ENCODE assay signal across 25 cellular contexts in the genomic region with DNA sequence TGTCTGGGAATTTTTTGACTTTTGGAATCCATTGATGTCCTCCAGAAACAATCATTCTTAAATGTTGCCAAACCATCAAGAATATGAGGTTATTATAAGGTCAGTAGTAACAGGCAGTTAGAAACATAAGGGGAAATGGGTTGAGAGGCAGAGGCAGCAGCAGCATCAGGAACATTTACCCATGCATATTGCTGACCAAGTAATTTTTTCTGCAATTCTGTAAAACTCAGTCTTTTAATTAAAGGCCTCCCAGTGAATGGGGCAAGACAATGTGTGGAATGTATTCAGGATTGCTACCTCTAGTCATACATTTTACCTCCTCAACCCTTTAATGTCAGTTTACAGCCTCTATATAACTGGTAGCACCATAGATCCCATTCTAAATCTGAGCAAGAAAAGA.
"Had no signal": no experiment of that assay in that cellular context is flagged by ENCODE, and none has a peak within 500 bp of the region (broad histone marks: within the 10 kb centered on the region; RNA-seq: fewer than 3 reads in every experiment).

No MANE protein-coding gene starts in this region.

- FAIRE-seq: endothelial cell of umbilical vein, pancreas, urothelium cell line had no signal

- ATAC-seq: heart right ventricle; left colon; left ventricle myocardium superior; lower lobe of right lung; mucosa of descending colon; natural killer cell treated with Interleukin-12 subunit alpha and Interleukin-12 subunit beta and Interleukin-15 and Interleukin-18, amount 100 ng/mL, for 72 hours; pancreas; sciatic nerve; stimulated activated effector memory CD8-positive, alpha-beta T cell treated with anti-CD3 and anti-CD28 coated beads, Interleukin-12 subunit alpha, Interleukin-12 subunit beta, amount 100 ng/mL, for 72 hours had no signal

- DNase-seq: dermis blood vessel endothelial cell; effector memory CD4-positive, alpha-beta T cell; foreskin melanocyte; glutamatergic neuron; heart right ventricle; immature natural killer cell; kidney glomerular epithelial cell; left colon; left ventricle myocardium superior; lower lobe of right lung; mucosa of descending colon; naive B cell; pancreas; stimulated activated CD4-positive, alpha-beta T cell treated with anti-CD3 and anti-CD28 coated beads, Interleukin-2, amount 100 ng/mL, for 24 hours; stimulated activated CD4-positive, alpha-beta T cell treated with anti-CD3 and anti-CD28 coated beads, Interleukin-4, amount 100 ng/mL, for 24 hours; stimulated activated naive CD4-positive, alpha-beta T cell treated with Interleukin-2 at 50 U/mL for 16 hours; stomach; thyroid gland had no signal

- H3K4me1 ChIP-seq: heart right ventricle, lower lobe of right lung, pancreas, stomach, thyroid gland had no signal

- H3K36me3 ChIP-seq: heart right ventricle, lower lobe of right lung, neutrophil, pancreas, stomach, thyroid gland had no signal

- H3K9me3 ChIP-seq: lower lobe of right lung, mucosa of descending colon, neutrophil, pancreas, stomach, thyroid gland had no signal

- H3K27ac ChIP-seq: coronary artery, heart right ventricle, lower lobe of right lung, neutrophil, pancreas, stomach, thyroid gland had no signal

- H3K27me3 ChIP-seq: neutrophil, pancreas, stomach, thyroid gland had no signal

- H3K4me3 ChIP-seq: coronary artery, heart right ventricle, lower lobe of right lung, mucosa of descending colon, pancreas, stomach, thyroid gland had no signal
